In genomic region chr2:233679176-233679575, GRCh38 we compare ENCODE assay signal across 26 cellular contexts. TPM values are rescaled to one million over a fixed set of nuclear protein-coding genes. Genes with fewer than 3 reads are reported as not detected.
"Had no signal": no experiment of that assay in that cellular context is flagged by ENCODE, and none has a peak within 500 bp of the region (broad histone marks: within the 10 kb centered on the region; RNA-seq: fewer than 3 reads in every experiment).

No MANE protein-coding gene starts in this region.

- H3K27ac ChIP-seq: colonic mucosa, gastrocnemius medialis, heart right ventricle, left lung, lower lobe of right lung, parathyroid adenoma, psoas muscle, right atrium auricular region, sigmoid colon, skin epidermis, testis, tibial nerve, upper lobe of right lung, vagina had no signal

- H3K27me3 ChIP-seq: colonic mucosa, gastrocnemius medialis, left lung, right atrium auricular region, sigmoid colon, testis, tibial nerve, upper lobe of right lung, vagina had no signal

- ATAC-seq: gastrocnemius medialis; heart right ventricle; left lung; lower lobe of right lung; natural killer cell treated with Interleukin-12 subunit alpha and Interleukin-12 subunit beta and Interleukin-15 and Interleukin-18, amount 100 ng/mL, for 72 hours; psoas muscle; stimulated activated naive B cell treated with anti-CD40 and anti-IgM and Interleukin-4, amounts not matched to agents 10 μg/mL and 1 μg/mL and 100 μg/mL, for 72 hours; stimulated activated naive CD8-positive, alpha-beta T cell treated with anti-CD3 and anti-CD28 coated beads, Interleukin-15, amount 100 ng/mL, for 72 hours; upper lobe of right lung had no signal

- H3K36me3 ChIP-seq: colonic mucosa, gastrocnemius medialis, heart right ventricle, left lung, lower lobe of right lung, right atrium auricular region, sigmoid colon, tibial nerve, upper lobe of right lung, vagina had no signal

- DNase-seq: colonic mucosa; dermis blood vessel endothelial cell; erythroblast; gastrocnemius medialis; heart right ventricle; hypothalamus; kidney glomerular epithelial cell; left lung; lower lobe of right lung; psoas muscle; sigmoid colon; stimulated activated CD4-positive, alpha-beta T cell treated with anti-CD3 and anti-CD28 coated beads, Interleukin-2, amount 100 ng/mL, for 24 hours; stimulated activated CD4-positive, alpha-beta T cell treated with anti-CD3 and anti-CD28 coated beads, Interleukin-4, amount 100 ng/mL, for 4 hours; stimulated activated naive B cell treated with anti-CD40 and anti-IgM and Interleukin-4, amounts not matched to agents 10 μg/mL and 1 μg/mL and 100 μg/mL, for 72 hours; stimulated activated naive CD8-positive, alpha-beta T cell treated with anti-CD3 and anti-CD28 coated beads, Interleukin-15, amount 100 ng/mL, for 72 hours; testis; upper lobe of right lung had no signal

- H3K9me3 ChIP-seq: colonic mucosa, gastrocnemius medialis, heart right ventricle, left lung, lower lobe of right lung, psoas muscle, right atrium auricular region, sigmoid colon, testis, tibial nerve, upper lobe of right lung, vagina had no signal

- H3K4me3 ChIP-seq: colonic mucosa, gastrocnemius medialis, heart right ventricle, left lung, lower lobe of right lung, psoas muscle, right atrium auricular region, sigmoid colon, skin epidermis, testis, tibial nerve, upper lobe of right lung, vagina had no signal

- H3K4me1 ChIP-seq: colonic mucosa, gastrocnemius medialis, heart right ventricle, left lung, lower lobe of right lung, parathyroid adenoma, psoas muscle, right atrium auricular region, sigmoid colon, testis, tibial nerve, upper lobe of right lung, vagina had no signal

- H2AFZ ChIP-seq: parathyroid adenoma had no signal

RNA-seq across cellular contexts. Expression of gene UGT1A7, which starts 2.5 kb away (rescaled TPM):
- total RNA-seq: dermis blood vessel endothelial cell; gastrocnemius medialis; heart right ventricle; left lung; lower lobe of right lung; mesothelial cell of epicardium; natural killer cell treated with Interleukin-12 subunit alpha and Interleukin-12 subunit beta and Interleukin-15 and Interleukin-18, amount 100 ng/mL, for 72 hours; omental fat pad; psoas muscle; right atrium auricular region; sigmoid colon; tibial nerve; upper lobe of right lung had no signal

RNA-seq across cellular contexts. Expression of gene UGT1A9, which starts 7.5 kb away (rescaled TPM):
- total RNA-seq: heart right ventricle; left lung; lower lobe of right lung; mesothelial cell of epicardium; natural killer cell treated with Interleukin-12 subunit alpha and Interleukin-12 subunit beta and Interleukin-15 and Interleukin-18, amount 100 ng/mL, for 72 hours; omental fat pad; psoas muscle; right atrium auricular region; sigmoid colon; subcutaneous adipose tissue; testis; tibial nerve; upper lobe of right lung; vagina had no signal

RNA-seq across cellular contexts. Expression of gene UGT1A6, which starts 13.5 kb away (rescaled TPM):
- total RNA-seq: heart right ventricle; mesothelial cell of epicardium; natural killer cell treated with Interleukin-12 subunit alpha and Interleukin-12 subunit beta and Interleukin-15 and Interleukin-18, amount 100 ng/mL, for 72 hours; psoas muscle; right atrium auricular region; sigmoid colon; subcutaneous adipose tissue had no signal

RNA-seq across cellular contexts. Expression of gene UGT1A5, which starts 33.5 kb away (rescaled TPM):
- total RNA-seq: dermis blood vessel endothelial cell; gastrocnemius medialis; heart right ventricle; mesothelial cell of epicardium; natural killer cell treated with Interleukin-12 subunit alpha and Interleukin-12 subunit beta and Interleukin-15 and Interleukin-18, amount 100 ng/mL, for 72 hours; omental fat pad; psoas muscle; right atrium auricular region; sigmoid colon; subcutaneous adipose tissue; tibial nerve; upper lobe of right lung had no signal

RNA-seq across cellular contexts. Expression of gene UGT1A4, which starts 39.4 kb away (rescaled TPM):
- total RNA-seq: dermis blood vessel endothelial cell; heart right ventricle; left lung; lower lobe of right lung; mesothelial cell of epicardium; natural killer cell treated with Interleukin-12 subunit alpha and Interleukin-12 subunit beta and Interleukin-15 and Interleukin-18, amount 100 ng/mL, for 72 hours; omental fat pad; psoas muscle; right atrium auricular region; sigmoid colon; subcutaneous adipose tissue; testis; tibial nerve; upper lobe of right lung had no signal
